24 cellular contexts compared by ENCODE assay signal in genomic region chr6:4372866-4373265, GRCh38.
DNase-seq lines count a peak whose midpoint lies in the region; ATAC-seq and TF ChIP-seq lines count a peak whose summit lies in the region.
"Had no signal": no experiment of that assay in that cellular context is flagged by ENCODE, and none has a peak within 500 bp of the region (broad histone marks: within the 10 kb centered on the region; RNA-seq: fewer than 3 reads in every experiment).

No MANE protein-coding gene starts in this region.

- no peak for TF ChIP-seq EP300 in upper lobe of left lung (IDR thresholded peaks at IDR 0.05)

- peak; percentile 13 for DNase-seq in activated CD8-positive, alpha-beta memory T cell treated with anti-CD3 and anti-CD28 coated beads for 24 hours
- no peak for DNase-seq in activated CD8-positive, alpha-beta memory T cell treated with anti-CD3 and anti-CD28 coated beads, Interleukin-2, amount 10 ng/mL, durations not matched to agents 7 days and 5 days
- peak; percentile 95 for DNase-seq in M059J (ENCODE audit: low read depth)
- DNase-seq in mesenchymal stem cell: no peak
- DNase-seq in stimulated activated naive B cell treated with anti-CD40 and anti-IgM and Interleukin-4, amounts not matched to agents 10 μg/mL and 1 μg/mL and 100 μg/mL, for 72 hours: peak; percentile 8
- no peak for DNase-seq in upper lobe of left lung
- no peak for DNase-seq in 8988T
- no peak for DNase-seq in activated CD4-positive, alpha-beta T cell treated with anti-CD3 and anti-CD28 coated beads, Interleukin-2, amount 10 ng/mL, durations not matched to agents 24 days and 14 days
- DNase-seq: ACHN; BE2C; CD4-positive, CD25-positive, alpha-beta regulatory T cell; DMS153; GOT3; NCI-H1092 treated with DMSO at 0.1 percent for 48 hours; NCI-H1436; NCI-H187; NCI-H2081 treated with DMSO at 0.1 percent for 48 hours; NCI-H2171 treated with DMSO at 0.1 percent for 48 hours; NCI-H748 treated with DMSO at 0.1 percent for 48 hours; PC-3 had no signal

- H3K9me3 Mint-ChIP-seq in activated CD8-positive, alpha-beta memory T cell treated with anti-CD3 and anti-CD28 coated beads, Interleukin-2, amount 10 ng/mL, durations not matched to agents 7 days and 5 days (ENCODE audit: low read depth): no peaks in the 10 kb centered on the region
- no peaks in the 10 kb centered on the region for H3K9me3 Mint-ChIP-seq in stimulated activated naive B cell treated with anti-CD40 and anti-IgM and Interleukin-4, amounts not matched to agents 10 μg/mL and 1 μg/mL and 100 μg/mL, for 72 hours
- H3K9me3 Mint-ChIP-seq in activated CD4-positive, alpha-beta T cell treated with anti-CD3 and anti-CD28 coated beads, Interleukin-2, amount 10 ng/mL, durations not matched to agents 24 days and 14 days: no peaks in the 10 kb centered on the region

- no peak overlapping the region for H2AK5ac ChIP-seq in mesenchymal stem cell (ENCODE audit: low read length, severe bottlenecking)

- no peak overlapping the region for H2AFZ ChIP-seq in mesenchymal stem cell (ENCODE audit: low read depth, low read length)

- H3K27ac Mint-ChIP-seq in activated CD8-positive, alpha-beta memory T cell treated with anti-CD3 and anti-CD28 coated beads, Interleukin-2, amount 10 ng/mL, durations not matched to agents 7 days and 5 days: no peak overlapping the region
- no peak overlapping the region for H3K27ac Mint-ChIP-seq in stimulated activated naive B cell treated with anti-CD40 and anti-IgM and Interleukin-4, amounts not matched to agents 10 μg/mL and 1 μg/mL and 100 μg/mL, for 72 hours
- no peak overlapping the region for H3K27ac Mint-ChIP-seq in activated CD4-positive, alpha-beta T cell treated with anti-CD3 and anti-CD28 coated beads, Interleukin-2, amount 10 ng/mL, durations not matched to agents 24 days and 14 days
- H3K27ac Mint-ChIP-seq: CD4-positive, CD25-positive, alpha-beta regulatory T cell had no signal

- H3K36me3 ChIP-seq in mesenchymal stem cell (ENCODE audit: control insufficient read depth in 1 of 2, insufficient read depth in 2 of 2, low read depth in 1 of 2, low read length in 2 of 2) (no peaks in the 10 kb centered on the region), upper lobe of left lung (no peaks in the 10 kb centered on the region)
- H3K36me3 ChIP-seq: BE2C, HAP-1 had no signal

- intact Hi-C loops in activated CD4-positive, alpha-beta T cell treated with anti-CD3 and anti-CD28 coated beads, Interleukin-2, amount 10 ng/mL, durations not matched to agents 24 days and 14 days (cut with micrococcal nuclease): no loop called here

- H2BK120ac ChIP-seq in mesenchymal stem cell (ENCODE audit: low read depth, low read length): no peak overlapping the region

- ATAC-seq in activated CD8-positive, alpha-beta memory T cell treated with anti-CD3 and anti-CD28 coated beads, Interleukin-2, amount 10 ng/mL, durations not matched to agents 7 days and 5 days: no peak
- peak; percentile 50 to 57 for ATAC-seq in stimulated activated naive B cell treated with anti-CD40 and anti-IgM and Interleukin-4, amounts not matched to agents 10 μg/mL and 1 μg/mL and 100 μg/mL, for 72 hours (replicated peaks)
- no peak for ATAC-seq in upper lobe of left lung (ENCODE audit: low FRiP score in 2 of 2)
- ATAC-seq: PC-3, Right ventricle myocardium inferior had no signal

- H3K4me3 Mint-ChIP-seq in activated CD8-positive, alpha-beta memory T cell treated with anti-CD3 and anti-CD28 coated beads, Interleukin-2, amount 10 ng/mL, durations not matched to agents 7 days and 5 days: no peak overlapping the region
- H3K4me3 Mint-ChIP-seq in stimulated activated naive B cell treated with anti-CD40 and anti-IgM and Interleukin-4, amounts not matched to agents 10 μg/mL and 1 μg/mL and 100 μg/mL, for 72 hours: no peak overlapping the region
- H3K4me3 Mint-ChIP-seq in activated CD4-positive, alpha-beta T cell treated with anti-CD3 and anti-CD28 coated beads, Interleukin-2, amount 10 ng/mL, durations not matched to agents 24 days and 14 days: no peak overlapping the region
- H3K4me3 Mint-ChIP-seq: CD4-positive, CD25-positive, alpha-beta regulatory T cell had no signal

- H3K27me3 Mint-ChIP-seq in activated CD8-positive, alpha-beta memory T cell treated with anti-CD3 and anti-CD28 coated beads, Interleukin-2, amount 10 ng/mL, durations not matched to agents 7 days and 5 days: peaks cover 4% of the 10 kb centered on the region
- H3K27me3 Mint-ChIP-seq in stimulated activated naive B cell treated with anti-CD40 and anti-IgM and Interleukin-4, amounts not matched to agents 10 μg/mL and 1 μg/mL and 100 μg/mL, for 72 hours: peaks cover 34 to 59% of the 10 kb centered on the region in 2 donors
- H3K27me3 Mint-ChIP-seq in activated CD4-positive, alpha-beta T cell treated with anti-CD3 and anti-CD28 coated beads, Interleukin-2, amount 10 ng/mL, durations not matched to agents 24 days and 14 days: no peaks in the 10 kb centered on the region

- H2BK15ac ChIP-seq in mesenchymal stem cell (ENCODE audit: low read depth, poor library complexity, severe bottlenecking): peak overlapping the region; percentile 76

- no peak overlapping the region for H4K8ac ChIP-seq in mesenchymal stem cell (ENCODE audit: low read length)

- H3K4me2 ChIP-seq in mesenchymal stem cell (ENCODE audit: low read length, poor library complexity, severe bottlenecking): no peak overlapping the region

- TF ChIP-seq POLR2A in upper lobe of left lung (IDR thresholded peaks at IDR 0.05): no peak

- H3K14ac ChIP-seq in mesenchymal stem cell (ENCODE audit: low read length in 2 of 2): no peak overlapping the region

- no peak overlapping the region for H3K23ac ChIP-seq in mesenchymal stem cell (ENCODE audit: low read length in 2 of 2)

- peaks cover 12% of the 10 kb centered on the region for H3K4me1 ChIP-seq in mesenchymal stem cell (ENCODE audit: control insufficient read depth, insufficient read depth, low read depth, low read length)
- no peaks in the 10 kb centered on the region for H3K4me1 ChIP-seq in upper lobe of left lung
- H3K4me1 ChIP-seq: BE2C, HAP-1 had no signal

- H3K4me1 Mint-ChIP-seq in activated CD8-positive, alpha-beta memory T cell treated with anti-CD3 and anti-CD28 coated beads, Interleukin-2, amount 10 ng/mL, durations not matched to agents 7 days and 5 days: no peaks in the 10 kb centered on the region
- H3K4me1 Mint-ChIP-seq in stimulated activated naive B cell treated with anti-CD40 and anti-IgM and Interleukin-4, amounts not matched to agents 10 μg/mL and 1 μg/mL and 100 μg/mL, for 72 hours: peaks cover 6 to 7% of the 10 kb centered on the region in 2 donors
- H3K4me1 Mint-ChIP-seq in activated CD4-positive, alpha-beta T cell treated with anti-CD3 and anti-CD28 coated beads, Interleukin-2, amount 10 ng/mL, durations not matched to agents 24 days and 14 days: no peaks in the 10 kb centered on the region
- H3K4me1 Mint-ChIP-seq: CD4-positive, CD25-positive, alpha-beta regulatory T cell had no signal

- no peak overlapping the region for H2BK12ac ChIP-seq in mesenchymal stem cell (ENCODE audit: low read length in 2 of 2)

- CTCF ChIA-PET in activated CD8-positive, alpha-beta memory T cell treated with anti-CD3 and anti-CD28 coated beads, Interleukin-2, amount 10 ng/mL, durations not matched to agents 7 days and 5 days (lab: Charles Lee): no interaction called here

- H3K36me3 Mint-ChIP-seq in activated CD8-positive, alpha-beta memory T cell treated with anti-CD3 and anti-CD28 coated beads, Interleukin-2, amount 10 ng/mL, durations not matched to agents 7 days and 5 days: no peaks in the 10 kb centered on the region
- H3K36me3 Mint-ChIP-seq in stimulated activated naive B cell treated with anti-CD40 and anti-IgM and Interleukin-4, amounts not matched to agents 10 μg/mL and 1 μg/mL and 100 μg/mL, for 72 hours: no peaks in the 10 kb centered on the region
- no peaks in the 10 kb centered on the region for H3K36me3 Mint-ChIP-seq in activated CD4-positive, alpha-beta T cell treated with anti-CD3 and anti-CD28 coated beads, Interleukin-2, amount 10 ng/mL, durations not matched to agents 24 days and 14 days (ENCODE audit: low read depth)
- H3K36me3 Mint-ChIP-seq: CD4-positive, CD25-positive, alpha-beta regulatory T cell had no signal

- no peak overlapping the region for H4K91ac ChIP-seq in mesenchymal stem cell (ENCODE audit: low read length)

- no peak overlapping the region for H3K9ac ChIP-seq in mesenchymal stem cell (ENCODE audit: low read length)

- WGBS in mesenchymal stem cell: 100% methylated on average over 1 of the region's 2 CpGs
- WGBS in upper lobe of left lung, 2 donors: 86 to 95% methylated on average over 2 of the region's 2 CpGs

- H3K4me3 ChIP-seq in mesenchymal stem cell (ENCODE audit: insufficient read depth in 1 of 2, low read depth in 1 of 2, low read length in 2 of 2): no peak overlapping the region
- H3K4me3 ChIP-seq in upper lobe of left lung: no peak overlapping the region
- H3K4me3 ChIP-seq: HAP-1 had no signal

- no peak overlapping the region for H3K4ac ChIP-seq in mesenchymal stem cell (ENCODE audit: low read depth in 1 of 2, low read length in 2 of 2)

- H3K27me3 ChIP-seq in mesenchymal stem cell (ENCODE audit: control insufficient read depth in 1 of 2, insufficient read depth in 1 of 2, low read length in 2 of 2) (no peaks in the 10 kb centered on the region), upper lobe of left lung (no peaks in the 10 kb centered on the region)
- H3K27me3 ChIP-seq: BE2C had no signal

- no peaks in the 10 kb centered on the region for H3K79me1 ChIP-seq in mesenchymal stem cell (replicated peaks; ENCODE audit: low read length, poor library complexity, severe bottlenecking)

- H2BK5ac ChIP-seq in mesenchymal stem cell (ENCODE audit: low read depth, low read length, poor library complexity, severe bottlenecking): no peak overlapping the region

- H3K27ac ChIP-seq in mesenchymal stem cell (ENCODE audit: low read length, poor library complexity, severe bottlenecking): no peak overlapping the region
- no peak overlapping the region for H3K27ac ChIP-seq in upper lobe of left lung
- H3K27ac ChIP-seq: 22Rv1, HL-60 had no signal

- no peak overlapping the region for H3K18ac ChIP-seq in mesenchymal stem cell (ENCODE audit: low read depth in 1 of 2, low read length in 2 of 2)

- H3K9me3 ChIP-seq in mesenchymal stem cell (ENCODE audit: control insufficient read depth, low read length) (no peaks in the 10 kb centered on the region), upper lobe of left lung (no peaks in the 10 kb centered on the region)
- H3K9me3 ChIP-seq: BE2C, HAP-1 had no signal

- TF ChIP-seq CTCF in upper lobe of left lung (IDR thresholded peaks at IDR 0.05): no peak

Comparison
In these comparisons a context has a peak if more than half of its experiments do, and no peak if none do; other contexts are left out.
1. DNase-seq: peak in activated CD8-positive, alpha-beta memory T cell treated with anti-CD3 and anti-CD28 coated beads for 24 hours (single experiment), M059J (single experiment) and stimulated activated naive B cell treated with anti-CD40 and anti-IgM and Interleukin-4, amounts not matched to agents 10 μg/mL and 1 μg/mL and 100 μg/mL, for 72 hours (single experiment); none in activated CD8-positive, alpha-beta memory T cell treated with anti-CD3 and anti-CD28 coated beads, Interleukin-2, amount 10 ng/mL, durations not matched to agents 7 days and 5 days (single experiment), mesenchymal stem cell (single experiment), upper lobe of left lung (0 of 2), 8988T (single experiment) and activated CD4-positive, alpha-beta T cell treated with anti-CD3 and anti-CD28 coated beads, Interleukin-2, amount 10 ng/mL, durations not matched to agents 24 days and 14 days (single experiment).
2. ATAC-seq: peak in stimulated activated naive B cell treated with anti-CD40 and anti-IgM and Interleukin-4, amounts not matched to agents 10 μg/mL and 1 μg/mL and 100 μg/mL, for 72 hours (2 of 2); none in activated CD8-positive, alpha-beta memory T cell treated with anti-CD3 and anti-CD28 coated beads, Interleukin-2, amount 10 ng/mL, durations not matched to agents 7 days and 5 days (single experiment) and upper lobe of left lung (0 of 2).